Comparison of ENCODE assay signal across 8 cellular contexts in genomic region chr14:66507722-66508546, GRCh38. TPM values are rescaled to one million over a fixed set of nuclear protein-coding genes. Genes with fewer than 3 reads are reported as not detected.
DNase-seq lines count a peak whose midpoint lies in the region; ATAC-seq and TF ChIP-seq lines count a peak whose summit lies in the region.

Gene GPHN (plus strand): TSS chr14:66508147.

- H3K27me3 Mint-ChIP-seq in nephron progenitor cell (ENCODE audit: low read depth, poor library complexity): peaks cover 20% of the 10 kb centered on the region
- H3K27me3 Mint-ChIP-seq in stimulated activated naive CD8-positive, alpha-beta T cell treated with anti-CD3 and anti-CD28 coated beads, Interleukin-15, amount 100 ng/mL, for 72 hours: peaks cover 9% of the 10 kb centered on the region

- no peaks in the 10 kb centered on the region for H3K36me3 ChIP-seq in KMS-11 (ENCODE audit: insufficient read depth)

- H3K27ac ChIP-seq in KMS-11: peak within 1 kb of the TSS; percentile 92

- H3K36me3 Mint-ChIP-seq in nephron progenitor cell (ENCODE audit: low read depth): peaks cover 7% of the 10 kb centered on the region

- H3K4me3 ChIP-seq in KMS-11 (IDR thresholded peaks at IDR 0.05; ENCODE audit: insufficient read depth, low read depth, low read length) (no peak within 1 kb of the TSS), fibroblast of the aortic adventitia (ENCODE audit: low read depth, low read length) (peak within 1 kb of the TSS; percentile 96)

- H3K4me2 ChIP-seq in KMS-11: peak within 1 kb of the TSS; percentile 82

- peak within 1 kb of the TSS; percentile 94 for H3K27ac Mint-ChIP-seq in nephron progenitor cell
- H3K27ac Mint-ChIP-seq in stimulated activated naive CD8-positive, alpha-beta T cell treated with anti-CD3 and anti-CD28 coated beads, Interleukin-15, amount 100 ng/mL, for 72 hours: peak within 1 kb of the TSS; percentile 92 to 98

- H3K4me3 Mint-ChIP-seq in nephron progenitor cell: peak within 1 kb of the TSS; percentile 87
- H3K4me3 Mint-ChIP-seq in stimulated activated naive CD8-positive, alpha-beta T cell treated with anti-CD3 and anti-CD28 coated beads, Interleukin-15, amount 100 ng/mL, for 72 hours: peak within 1 kb of the TSS; percentile 94 to 95

- DNase-seq in DMS79 treated with DMSO at 0.1 percent for 48 hours (lab: John Stamatoyannopoulos, UW) (peak; percentile 99), SHP77 (lab: John Stamatoyannopoulos, UW) (peak; percentile 97), fibroblast of the aortic adventitia (ENCODE audit: low read depth) (peak; percentile 96), nephron progenitor cell (peak; percentile 91)
- DNase-seq in activated effector memory CD4-positive, alpha-beta T cell treated with anti-CD3 and anti-CD28 coated beads, Interleukin-2, amount 50 U/mL, for 16 hours: peak; percentile 95
- DNase-seq in stimulated activated naive CD8-positive, alpha-beta T cell treated with anti-CD3 and anti-CD28 coated beads, Interleukin-15, amount 100 ng/mL, for 72 hours: peak; percentile 90 to 94

- peak; percentile 80 for ATAC-seq in GM21737 (IDR thresholded peaks at IDR 0.05; ENCODE audit: unreplicated experiment)
- ATAC-seq in stimulated activated naive CD8-positive, alpha-beta T cell treated with anti-CD3 and anti-CD28 coated beads, Interleukin-15, amount 100 ng/mL, for 72 hours: peak; percentile 92

- no peaks in the 10 kb centered on the region for H3K27me3 ChIP-seq in KMS-11 (ENCODE audit: insufficient read depth, low read depth)

- H2AFZ ChIP-seq in KMS-11 (ENCODE audit: low read depth): peak within 1 kb of the TSS; percentile 80

- H3K4me1 ChIP-seq in KMS-11 (ENCODE audit: low read depth, poor library complexity, severe bottlenecking): peaks cover 34% of the 10 kb centered on the region

- peaks cover 2% of the 10 kb centered on the region for H3K9me3 Mint-ChIP-seq in nephron progenitor cell
- no peaks in the 10 kb centered on the region for H3K9me3 Mint-ChIP-seq in stimulated activated naive CD8-positive, alpha-beta T cell treated with anti-CD3 and anti-CD28 coated beads, Interleukin-15, amount 100 ng/mL, for 72 hours

- H3K79me2 ChIP-seq in KMS-11 (ENCODE audit: insufficient read depth, low read depth): peaks cover 40% of the 10 kb centered on the region; the same call in 1 of the 2 replicates

- no peaks in the 10 kb centered on the region for H4K20me1 ChIP-seq in KMS-11 (ENCODE audit: insufficient read depth)

- TF ChIP-seq CTCF in KMS-11 (conservative IDR thresholded peaks at IDR 0.05; ENCODE audit: low read depth, low read length) (no peak), fibroblast of the aortic adventitia (IDR thresholded peaks at IDR 0.05; ENCODE audit: insufficient read depth, low read length) (peak; percentile 48), nephron progenitor cell (IDR thresholded peaks at IDR 0.05) (no peak)

- H3K4me1 Mint-ChIP-seq in nephron progenitor cell: peaks cover 25% of the 10 kb centered on the region
- H3K4me1 Mint-ChIP-seq in stimulated activated naive CD8-positive, alpha-beta T cell treated with anti-CD3 and anti-CD28 coated beads, Interleukin-15, amount 100 ng/mL, for 72 hours: peaks cover 28% of the 10 kb centered on the region

- H3K9ac ChIP-seq in KMS-11: peak within 1 kb of the TSS; percentile 93

RNA-seq across cellular contexts. Expression of gene GPHN, which starts in this region (rescaled TPM):
- 6.5 and 18.8 TPM in 2 replicates for total RNA-seq in fibroblast of the aortic adventitia (ENCODE audit: low replicate concordance)
